Comparison of ENCODE assay signal across 9 cellular contexts in the genomic region with DNA sequence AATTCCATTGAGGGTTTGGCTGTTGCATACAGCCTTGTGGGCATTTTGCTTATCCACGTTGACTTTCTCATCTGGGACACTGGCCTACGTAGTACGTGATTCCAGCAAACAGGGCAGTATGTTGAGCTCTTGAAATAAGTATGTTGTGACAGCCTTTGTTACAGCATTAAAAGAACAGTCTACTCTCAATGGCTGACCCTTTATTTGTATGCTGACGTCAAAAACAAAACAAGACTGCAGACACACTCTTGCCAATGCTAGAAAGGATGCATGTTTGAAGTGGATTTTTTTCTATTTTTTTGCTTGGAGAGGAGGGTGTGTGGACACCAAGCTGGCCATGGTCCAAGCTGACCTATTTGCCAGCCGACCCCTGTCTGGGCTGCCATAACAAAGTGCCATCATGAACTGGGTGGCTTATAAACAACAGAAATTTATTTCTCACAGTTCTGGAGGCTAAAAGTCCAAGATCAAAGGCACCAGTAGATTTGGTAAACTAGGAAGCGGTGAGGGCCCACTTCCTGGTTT. TPM values are rescaled to one million over a fixed set of nuclear protein-coding genes. Genes with fewer than 3 reads are reported as not detected.
A peak's percentile ranks its signal among the peaks of the same experiment; 100 is the strongest.
DNase-seq lines count a peak whose midpoint lies in the region; ATAC-seq, FAIRE-seq and TF ChIP-seq lines count a peak whose summit lies in the region.
"Had no signal": no experiment of that assay in that cellular context is flagged by ENCODE, and none has a peak within 500 bp of the region (broad histone marks: within the 10 kb centered on the region; RNA-seq: fewer than 3 reads in every experiment).

No MANE protein-coding gene starts in this region.

- ATAC-seq in HepG2 = peak; percentile 1; the same call in 1 of the 3 replicates
- no peak for ATAC-seq in right lobe of liver
- no peak for ATAC-seq in mucosa of descending colon
- ATAC-seq in GM19455 (IDR thresholded peaks at IDR 0.05; ENCODE audit: unreplicated experiment) = no peak

- no peaks in the 10 kb centered on the region; a peak in 1 of 5 replicates for H3K27me3 ChIP-seq in HepG2 (ENCODE audit: control insufficient read depth in 1 of 2, insufficient read depth in 2 of 2, low read length in 2 of 2)
- H3K27me3 ChIP-seq in right lobe of liver = no peaks in the 10 kb centered on the region
- H3K27me3 ChIP-seq in vagina = no peaks in the 10 kb centered on the region

- 11% methylated on average over 6 of the region's 6 CpGs for WGBS in HepG2 (ENCODE audit: low lambda C conversion rate)
- 60% methylated on average over 6 of the region's 6 CpGs for WGBS in right lobe of liver (ENCODE audit: insufficient coverage, low coverage, low lambda C conversion rate, missing lambda C conversion rate)

- no peak for TF ChIP-seq RAD21 in HepG2 (CRISPR knock-in tag; IDR thresholded peaks at IDR 0.05)

- CTCF ChIA-PET in HepG2 (lab: Yijun Ruan, JAX; ENCODE audit: low intra/inter-chr PET ratio, low total read pairs) = interaction anchor here (0.8 to 6.0 kb wide), 3 partner anchors 11 to 90 kb away, joined by 3 to 314 read pairs (median 18); a partner anchor contains a TSS

- TF ChIP-seq POLR2A in HepG2 (IDR thresholded peaks at IDR 0.05; ENCODE audit: insufficient read depth in 1 of 2, low read depth in 2 of 2, low read length in 2 of 2) (no peak), right lobe of liver (IDR thresholded peaks at IDR 0.05) (no peak), vagina (IDR thresholded peaks at IDR 0.05) (no peak)

- H3K4me2 ChIP-seq in HepG2 (ENCODE audit: low read depth, low read length) = peak overlapping the region; percentile 92

- POLR2A ChIA-PET in HepG2 (lab: Yijun Ruan, JAX) = interaction anchor here (0.6 to 5.1 kb wide), 9 partner anchors 8 to 240 kb away, joined by 3 to 294 read pairs (median 4); a partner anchor contains a TSS

- in situ Hi-C loops in HepG2 (cut with HindIII; ENCODE audit: extremely low pct_ligation_motif_present, low pct_unique_long_range_greater_than_20kb) (loop anchor here (25.0 kb wide), 1 partner anchor 291 kb away; a partner anchor contains a TSS), astrocyte of the spinal cord (cut with HindIII; ENCODE audit: low sequenced_read_pairs) (no loop called here), KBM-7 (cut with MboI; ENCODE audit: low pct_unique_long_range_greater_than_20kb, low sequenced_read_pairs) (no loop called here)

- intact Hi-C loops in HepG2 (cut with micrococcal nuclease; ENCODE audit: unreplicated experiment) = loop anchor here (1.0 kb wide), 3 partner anchors 11 to 26 kb away; a partner anchor contains a TSS
- intact Hi-C loops in right lobe of liver (cut with DNase I) = no loop called here
- intact Hi-C loops in mucosa of descending colon (cut with DNase I, micrococcal nuclease) = no loop called here
- intact Hi-C loops in vagina (cut with DNase I) = no loop called here

- no peak for DNase-seq in HepG2 (ENCODE audit: low spot score)
- no peak for DNase-seq in right lobe of liver
- DNase-seq in astrocyte of the spinal cord (ENCODE audit: low read depth, low spot score) = no peak
- DNase-seq in mucosa of descending colon = no peak
- no peak for DNase-seq in vagina (ENCODE audit: extremely low spot score in 2 of 2)
- DNase-seq in KBM-7 = no peak
- DNase-seq in NCI-H1930 (lab: John Stamatoyannopoulos, UW) = no peak

- no peak for FAIRE-seq in HepG2 (lab: Jason Lieb, UNC)
- FAIRE-seq: G401.6 had no signal

- TF ChIP-seq EP300 in HepG2 (IDR thresholded peaks at IDR 0.05; ENCODE audit: low read depth in 2 of 2, low read length in 2 of 2) (no peak), HepG2 (CRISPR knock-in tag; IDR thresholded peaks at IDR 0.05; ENCODE audit: borderline replicate concordance) (no peak)

- H3K4me3 ChIP-seq in HepG2 (replicated peaks in 1 of 3; ENCODE audit: insufficient read depth in 1 of 3, low read depth in 2 of 3, low read length in 3 of 3) (peak overlapping the region; percentile 86 to 99 (median 95); a peak in 5 of 6 replicates), right lobe of liver (no peak overlapping the region), astrocyte of the spinal cord (ENCODE audit: low read depth, low read length) (peak overlapping the region; percentile 88), mucosa of descending colon (peak overlapping the region; percentile 81), vagina (peak overlapping the region; percentile 92)

- no peaks in the 10 kb centered on the region for H3K9me3 ChIP-seq in HepG2 (ENCODE audit: low read length)
- H3K9me3 ChIP-seq in right lobe of liver = no peaks in the 10 kb centered on the region
- H3K9me3 ChIP-seq in mucosa of descending colon = no peaks in the 10 kb centered on the region
- H3K9me3 ChIP-seq in vagina = no peaks in the 10 kb centered on the region

- H4K20me1 ChIP-seq in HepG2 (ENCODE audit: insufficient read depth, low read length) = no peaks in the 10 kb centered on the region

- TF ChIP-seq CTCF in HepG2 (CRISPR knock-in tag; IDR thresholded peaks at IDR 0.05) (no peak), right lobe of liver (IDR thresholded peaks at IDR 0.05) (no peak), astrocyte of the spinal cord (IDR thresholded peaks at IDR 0.05; ENCODE audit: low read depth, low read length) (no peak), mucosa of descending colon (IDR thresholded peaks at IDR 0.05) (no peak), vagina (IDR thresholded peaks at IDR 0.05) (no peak)

- peaks cover 12% of the 10 kb centered on the region for H3K79me2 ChIP-seq in HepG2 (ENCODE audit: insufficient read depth, low read length)

- H3K4me1 ChIP-seq in HepG2 (ENCODE audit: insufficient read depth, low read length) (peaks cover 42% of the 10 kb centered on the region), right lobe of liver (peaks cover 0 to 17% (median 7%) of the 10 kb centered on the region in 4 donors), mucosa of descending colon (ENCODE audit: low read depth) (peaks cover 16% of the 10 kb centered on the region), vagina (peaks cover 19% of the 10 kb centered on the region)

- H3K36me3 ChIP-seq in HepG2 (replicated peaks in 1 of 2; ENCODE audit: control insufficient read depth in 1 of 2, insufficient read depth in 2 of 2, low read length in 2 of 2) (peaks cover 14 to 24% of the 10 kb centered on the region in 2 experiments), right lobe of liver (peaks cover 0 to 21% (median under 1%) of the 10 kb centered on the region in 4 donors), mucosa of descending colon (ENCODE audit: low read depth) (no peaks in the 10 kb centered on the region), vagina (peaks cover 0 to 14% of the 10 kb centered on the region in 2 donors)

- no peak overlapping the region for H3K9ac ChIP-seq in HepG2 (ENCODE audit: insufficient read depth, low read depth, low read length)

- H2AFZ ChIP-seq in HepG2 (ENCODE audit: low read length) = peak overlapping the region; percentile 94

- H3K27ac ChIP-seq in HepG2 (ENCODE audit: extremely low read length, insufficient read depth, low read length) = no peak overlapping the region
- no peak overlapping the region for H3K27ac ChIP-seq in right lobe of liver
- peak overlapping the region; percentile 83 for H3K27ac ChIP-seq in vagina

- no TSS peak for BruUV-seq in HepG2 (replicated peaks; lab: Mats Ljungman, UMichigan)

RNA-seq across cellular contexts. Expression of a gene that starts 10.8 kb away (rescaled TPM):
- 15.6 and 26.2 TPM in 2 replicates for total RNA-seq in HepG2 (2016; rRNA removed; fragmentation: Illumina TruSeq; extraction: Trizol)
- 27.4 and 27.8 TPM in 2 replicates for total RNA-seq in HepG2 (2016; cell fraction: cytosol; rRNA removed; fragmentation: Illumina TruSeq; extraction: Trizol; ENCODE audit: low read depth)
- total RNA-seq in HepG2 (2016; cell fraction: insoluble cytoplasmic fraction; rRNA removed; fragmentation: Illumina TruSeq; extraction: Trizol) = 15.2 and 25.3 TPM in 2 replicates
- total RNA-seq in HepG2 (2016; cell fraction: membrane; rRNA removed; fragmentation: Illumina TruSeq; extraction: Trizol) = 30.7 and 34.5 TPM in 2 replicates
- total RNA-seq in HepG2 (2016; cell fraction: nucleus; rRNA removed; fragmentation: Illumina TruSeq; extraction: Trizol) = 44.8 and 54.3 TPM in 2 replicates
- polyA plus RNA-seq in HepG2 (2011; rRNA removed) = 41.2 and 44.8 TPM in 2 replicates
- 19.6 and 22.7 TPM in 2 replicates for polyA plus RNA-seq in HepG2 (2011; cell fraction: cytosol; rRNA removed)
- polyA plus RNA-seq in HepG2 (2011; cell fraction: nucleus; rRNA removed) = 170 and 182 TPM in 2 replicates
- 32.8 and 56.1 TPM in 2 replicates for polyA plus RNA-seq in HepG2 (2012)
- polyA plus RNA-seq in HepG2 (2016; cell fraction: cytosol; fragmentation: Illumina TruSeq; extraction: Trizol; ENCODE audit: low read depth) = 24.3 and 28.6 TPM in 2 replicates
- 32.2 and 33.6 TPM in 2 replicates for polyA plus RNA-seq in HepG2 (2016; cell fraction: insoluble cytoplasmic fraction; fragmentation: Illumina TruSeq; extraction: Trizol; ENCODE audit: low read depth)
- polyA plus RNA-seq in HepG2 (2016; cell fraction: membrane; fragmentation: Illumina TruSeq; extraction: Trizol; ENCODE audit: low read depth) = 28.4 and 32.2 TPM in 2 replicates
- polyA plus RNA-seq in HepG2 (2016; cell fraction: nucleus; fragmentation: Illumina TruSeq; extraction: Trizol; ENCODE audit: insufficient read depth, low read depth) = 126 and 147 TPM in 2 replicates
- 34.4 and 149 TPM in 2 replicates for polyA minus RNA-seq in HepG2 (2011; rRNA and poly(A)+ RNA removed; ENCODE audit: low replicate concordance)
- 6.9 and 12.8 TPM in 2 replicates for polyA minus RNA-seq in HepG2 (2011; cell fraction: cytosol; rRNA and poly(A)+ RNA removed)
- polyA minus RNA-seq in HepG2 (2011; cell fraction: nucleus; rRNA and poly(A)+ RNA removed) = 67.3 and 72.4 TPM in 2 replicates
- total RNA-seq in right lobe of liver = 10 to 100 TPM in 2 of 6 experiments, 1 to 10 TPM in 4; 2.5 to 21.8 (median 8.5) TPM
- total RNA-seq in mucosa of descending colon = 10 to 100 TPM; 25.9 to 28.7 (median 26.3) TPM
- total RNA-seq in vagina = 37.3 TPM

RNA-seq across cellular contexts. Expression of a gene that starts 26.7 kb away (rescaled TPM):
- total RNA-seq in HepG2 (2016; rRNA removed; fragmentation: Illumina TruSeq; extraction: Trizol) = 30.6 and 36.5 TPM in 2 replicates
- total RNA-seq in HepG2 (2016; cell fraction: cytosol; rRNA removed; fragmentation: Illumina TruSeq; extraction: Trizol; ENCODE audit: low read depth) = 3.8 and 4.1 TPM in 2 replicates
- total RNA-seq in HepG2 (2016; cell fraction: insoluble cytoplasmic fraction; rRNA removed; fragmentation: Illumina TruSeq; extraction: Trizol) = 30.2 and 33.9 TPM in 2 replicates
- 10.8 and 12.6 TPM in 2 replicates for total RNA-seq in HepG2 (2016; cell fraction: membrane; rRNA removed; fragmentation: Illumina TruSeq; extraction: Trizol)
- 61.4 and 61.7 TPM in 2 replicates for total RNA-seq in HepG2 (2016; cell fraction: nucleus; rRNA removed; fragmentation: Illumina TruSeq; extraction: Trizol)
- polyA plus RNA-seq in HepG2 (2011; rRNA removed) = 16.2 and 17.6 TPM in 2 replicates
- 5.5 and 9.1 TPM in 2 replicates for polyA plus RNA-seq in HepG2 (2011; cell fraction: cytosol; rRNA removed)
- 32.6 and 39.1 TPM in 2 replicates for polyA plus RNA-seq in HepG2 (2011; cell fraction: nucleus; rRNA removed)
- polyA plus RNA-seq in HepG2 (2012) = 21.8 and 23.1 TPM in 2 replicates
- polyA plus RNA-seq in HepG2 (2016; cell fraction: cytosol; fragmentation: Illumina TruSeq; extraction: Trizol; ENCODE audit: low read depth) = 0.74 and 0.87 TPM in 2 replicates
- polyA plus RNA-seq in HepG2 (2016; cell fraction: insoluble cytoplasmic fraction; fragmentation: Illumina TruSeq; extraction: Trizol; ENCODE audit: low read depth) = 23.7 and 25.3 TPM in 2 replicates
- 2.6 and 2.7 TPM in 2 replicates for polyA plus RNA-seq in HepG2 (2016; cell fraction: membrane; fragmentation: Illumina TruSeq; extraction: Trizol; ENCODE audit: low read depth)
- 62.4 and 65.2 TPM in 2 replicates for polyA plus RNA-seq in HepG2 (2016; cell fraction: nucleus; fragmentation: Illumina TruSeq; extraction: Trizol; ENCODE audit: insufficient read depth, low read depth)
- 30.1 and 32.8 TPM in 2 replicates for polyA minus RNA-seq in HepG2 (2011; rRNA and poly(A)+ RNA removed; ENCODE audit: low replicate concordance)
- polyA minus RNA-seq in HepG2 (2011; cell fraction: cytosol; rRNA and poly(A)+ RNA removed) = 22.1 and 26.7 TPM in 2 replicates
- 106 and 121 TPM in 2 replicates for polyA minus RNA-seq in HepG2 (2011; cell fraction: nucleus; rRNA and poly(A)+ RNA removed)
- 10 to 100 TPM in 5 of 6 experiments, 1 to 10 TPM in 1; 9.7 to 16.0 (median 12.9) TPM for total RNA-seq in right lobe of liver
- total RNA-seq in mucosa of descending colon = 10 to 100 TPM; 37.7 to 44.1 (median 43.0) TPM
- 45.2 TPM for total RNA-seq in vagina

Comparison
In these comparisons a context has a peak if more than half of its experiments do, and no peak if none do; other contexts are left out.
1. H3K4me3 ChIP-seq: peak in HepG2 (3 of 3), astrocyte of the spinal cord (single experiment), mucosa of descending colon (single experiment) and vagina (2 of 2); none in right lobe of liver (0 of 3).